11 cellular contexts compared by ENCODE assay signal in the genomic region with DNA sequence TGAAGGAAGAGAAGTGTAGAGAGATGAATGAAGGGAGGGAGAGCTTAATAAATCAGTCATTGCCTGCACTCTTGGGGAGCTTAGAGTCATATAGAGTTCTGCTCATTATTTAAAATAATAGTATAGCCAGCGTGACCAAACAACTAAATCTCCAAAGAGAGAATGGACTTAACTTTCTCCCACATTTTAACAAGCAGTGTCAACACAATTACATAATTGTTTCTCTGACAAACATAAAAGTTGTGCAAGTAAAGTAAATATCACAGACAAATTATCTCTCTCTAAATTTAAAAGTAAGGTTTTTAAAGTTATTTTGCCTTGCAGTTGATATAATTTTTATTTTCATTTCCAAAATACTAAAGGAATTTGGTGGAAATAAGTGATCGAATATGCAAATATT.
"Had no signal": no experiment of that assay in that cellular context is flagged by ENCODE, and none has a peak within 500 bp of the region (broad histone marks: within the 10 kb centered on the region; RNA-seq: fewer than 3 reads in every experiment).

No MANE protein-coding gene starts in this region.

- H3K4me2 ChIP-seq: GM23338 had no signal

- H2AFZ ChIP-seq: GM23248, GM23338 had no signal

- DNase-seq: GM23248, GOT3, H7, H9, HCEC 1CT, HFFc6 had no signal

- FAIRE-seq: H1, H54 had no signal

- H3K36me3 ChIP-seq: HAP-1 had no signal

- H3K27ac ChIP-seq: GM23248 had no signal

- H3K9ac ChIP-seq: GM23248 had no signal

- H3K4me1 ChIP-seq: HAP-1 had no signal

- H3K9me3 ChIP-seq: HAP-1 had no signal

- H3K4me3 ChIP-seq: GM23248, GM23338, HAP-1 had no signal

- ATAC-seq: GM23338, HCT116 had no signal
